Comparison of ENCODE assay signal across 15 cellular contexts in the genomic region with DNA sequence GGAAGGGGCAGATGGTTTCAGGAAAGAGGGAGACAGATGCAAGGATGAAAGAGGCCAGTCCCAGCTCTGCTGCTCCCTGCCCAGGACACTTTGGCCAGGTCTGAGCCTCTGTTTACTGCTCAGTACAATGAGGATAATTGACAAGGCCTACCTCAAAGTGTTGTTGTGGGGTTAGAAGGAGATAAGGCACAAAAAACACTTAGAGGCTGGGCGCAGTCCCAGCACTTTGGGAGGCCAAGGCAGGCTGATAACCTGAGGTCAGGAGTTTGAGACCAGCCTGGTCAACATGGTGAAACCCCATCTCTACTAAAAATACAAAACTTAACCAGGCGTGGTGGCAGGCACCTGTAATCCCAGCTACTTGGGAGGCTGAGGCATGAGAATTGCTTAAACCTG. TPM values are rescaled to one million over a fixed set of nuclear protein-coding genes. Genes with fewer than 3 reads are reported as not detected.
"Had no signal": no experiment of that assay in that cellular context is flagged by ENCODE, and none has a peak within 500 bp of the region (broad histone marks: within the 10 kb centered on the region; RNA-seq: fewer than 3 reads in every experiment).

No MANE protein-coding gene starts in this region.

RNA-seq across cellular contexts. Expression of a gene that starts 7.1 kb away (rescaled TPM):
- total RNA-seq: naive thymus-derived CD4-positive, alpha-beta T cell; natural killer cell; omental fat pad; osteocyte; posterior vena cava; right atrium auricular region; sciatic nerve; smooth muscle cell; spleen; subcutaneous adipose tissue; thoracic aorta; tibial nerve; upper lobe of right lung; uterus had no signal
- polyA plus RNA-seq: naive thymus-derived CD4-positive, alpha-beta T cell; smooth muscle cell; urinary bladder had no signal
